In the genomic region with DNA sequence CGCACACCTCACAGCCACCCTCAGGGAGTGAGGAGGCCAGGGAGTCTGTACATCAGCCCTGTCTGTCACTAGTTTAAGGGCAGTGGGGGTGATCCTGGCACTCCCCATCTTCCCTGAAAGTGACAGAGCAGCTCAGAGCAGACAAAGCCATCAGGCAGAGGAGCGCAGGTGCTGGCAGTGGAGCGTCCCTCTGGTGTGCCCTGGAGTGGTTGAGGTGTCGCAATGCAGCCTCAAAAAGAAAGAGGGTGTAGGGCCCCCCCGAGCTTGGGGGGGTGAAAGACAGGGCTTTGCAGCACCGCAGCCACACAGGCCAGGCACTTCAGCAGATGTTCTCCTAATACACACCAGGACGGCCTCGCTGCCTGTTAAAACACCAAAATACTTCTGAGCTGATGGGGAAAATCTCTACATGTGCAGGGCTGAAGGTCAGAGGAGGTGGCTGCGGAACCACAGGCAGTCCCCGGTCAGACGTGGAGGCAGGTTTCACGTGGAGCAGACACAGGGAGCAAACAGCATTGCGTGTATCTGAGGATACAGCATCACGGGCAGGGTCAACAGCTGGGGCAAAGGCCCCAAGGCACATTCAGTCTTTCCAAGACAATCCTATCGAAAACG, we compare ENCODE assay signal across 11 cellular contexts.
DNase-seq lines count a peak whose midpoint lies in the region; ATAC-seq, FAIRE-seq and TF ChIP-seq lines count a peak whose summit lies in the region.
"Had no signal": no experiment of that assay in that cellular context is flagged by ENCODE, and none has a peak within 500 bp of the region (broad histone marks: within the 10 kb centered on the region; RNA-seq: fewer than 3 reads in every experiment).

No MANE protein-coding gene starts in this region.

- H3K36me3 ChIP-seq in heart left ventricle (peaks cover 0 to 6% (median 0%) of the 10 kb centered on the region in 9 donors), H1 (ENCODE audit: control insufficient read depth in 2 of 4, insufficient read depth in 4 of 4, low read length in 3 of 4) (no peaks in the 10 kb centered on the region), upper lobe of right lung (no peaks in the 10 kb centered on the region)

- peak overlapping the region; percentile 32 for H4K91ac ChIP-seq in H1 (replicated peaks; ENCODE audit: insufficient read length, low read length)

- POLR2A ChIA-PET in T-cell (lab: Charles Lee) = interaction anchor here in 1 of 2 donors (0.6 kb wide), 1 partner anchor 21 kb away, joined by 3 read pairs; no protein-coding TSS in a partner anchor
- POLR2A ChIA-PET in H1 (lab: Charles Lee; ENCODE audit: partially characterized antibody) = interaction anchor here (0.6 kb wide), 1 partner anchor 286 kb away, joined by 3 read pairs; no protein-coding TSS in a partner anchor

- no peaks in the 10 kb centered on the region for H3K79me2 ChIP-seq in H1 (ENCODE audit: control insufficient read depth in 1 of 2, insufficient read depth in 2 of 2, low read length in 2 of 2)

- no peak overlapping the region for H2BK5ac ChIP-seq in H1 (ENCODE audit: low read depth, low read length)

- no peak overlapping the region for H3K14ac ChIP-seq in H1 (ENCODE audit: insufficient read length)

- TF ChIP-seq RAD21 in H1 (IDR thresholded peaks at IDR 0.05 in 1 of 2, conservative IDR thresholded peaks at IDR 0.05 in 1 of 2; ENCODE audit: low read depth in 2 of 2, low read length in 2 of 2) = no peak

- H3K9me3 Mint-ChIP-seq in T-cell = peaks cover 4 to 6% (median 4%) of the 10 kb centered on the region in 3 donors

- H3K9me3 ChIP-seq in heart left ventricle = peaks cover 0 to 9% (median 0%) of the 10 kb centered on the region in 12 donors
- H3K9me3 ChIP-seq in H1 (ENCODE audit: insufficient read depth in 2 of 2, low read depth in 1 of 2, low read length in 1 of 2) = peaks cover 0 to 8% of the 10 kb centered on the region in 2 experiments; a peak in 1 of 4 replicates
- H3K9me3 ChIP-seq in upper lobe of right lung = no peaks in the 10 kb centered on the region

- H3K27me3 ChIP-seq in heart left ventricle (no peaks in the 10 kb centered on the region), H1 (replicated peaks in 1 of 4; ENCODE audit: control insufficient read depth in 3 of 4, extremely low read depth in 1 of 4, insufficient read depth in 3 of 4, low read length in 3 of 4) (no peaks in the 10 kb centered on the region), upper lobe of right lung (no peaks in the 10 kb centered on the region)

- peak overlapping the region; percentile 93 to 94 for H3K27ac Mint-ChIP-seq in T-cell

- H3K4me1 ChIP-seq in heart left ventricle (peaks cover 0 to 99% (median 11%) of the 10 kb centered on the region in 12 donors), H1 (replicated peaks in 1 of 4; ENCODE audit: control insufficient read depth in 3 of 4, insufficient read depth in 4 of 4, low read length in 3 of 4) (peaks cover 0 to 13% (median 6%) of the 10 kb centered on the region in 4 experiments; a peak in 4 of 7 replicates), upper lobe of right lung (peaks cover 27% of the 10 kb centered on the region)

- TF ChIP-seq CTCF in heart left ventricle (IDR thresholded peaks at IDR 0.05) (no peak), H1 (IDR thresholded peaks at IDR 0.05; ENCODE audit: control extremely low read depth in 1 of 3, insufficient read depth in 1 of 3, low read depth in 1 of 3, low read length in 3 of 3) (no peak), upper lobe of right lung (IDR thresholded peaks at IDR 0.05) (no peak)

- no peak for FAIRE-seq in H1 (lab: Jason Lieb, UNC)
- FAIRE-seq: islet of Langerhans had no signal

- H3K4me1 Mint-ChIP-seq in T-cell = peaks cover 76 to 98% (median 92%) of the 10 kb centered on the region in 3 donors

- H3K27me3 Mint-ChIP-seq in T-cell = no peaks in the 10 kb centered on the region

- intact Hi-C loops in Right ventricle myocardium inferior (cut with DNase I) = no loop called here
- intact Hi-C loops in heart left ventricle (cut with DNase I) = no loop called here
- intact Hi-C loops in upper lobe of right lung (cut with DNase I) = loop anchor here (10.0 kb wide), 1 partner anchor 66 kb away; the partner anchor contains the start of gene PREX1

- no peak overlapping the region for H2BK20ac ChIP-seq in H1 (ENCODE audit: low read length)

- H3K4ac ChIP-seq in H1 (replicated peaks; ENCODE audit: insufficient read length, low read depth, low read length) = no peak overlapping the region

- DNase-seq in Right ventricle myocardium inferior (ENCODE audit: missing footprints) (no peak), heart left ventricle (no peak), T-cell (peak in 32 of 34 experiments; percentile 35 to 76 (median 58)), H1 (ENCODE audit: low read depth in 1 of 2, low spot score in 2 of 2) (no peak), upper lobe of right lung (no peak), CD1c-positive myeloid dendritic cell (ENCODE audit: extremely low spot score) (no peak)
- no peak for DNase-seq in effector CD4-positive, alpha-beta T cell
- DNase-seq: erythroblast, NCI-H774 had no signal

- no peak overlapping the region for H3K56ac ChIP-seq in H1 (replicated peaks; ENCODE audit: insufficient read length, low read depth, low read length)

- peak overlapping the region; percentile 32; the same call in 1 of the 2 replicates for H3K18ac ChIP-seq in H1 (ENCODE audit: extremely low read depth, low read length)

- H3K79me1 ChIP-seq in H1 (ENCODE audit: low read depth, low read length) = peaks cover 2% of the 10 kb centered on the region; the same call in 1 of the 2 replicates

- no peaks in the 10 kb centered on the region for H3K23me2 ChIP-seq in H1 (ENCODE audit: low read depth, low read length)

- H3K27ac ChIP-seq in heart left ventricle (peak overlapping the region in 2 of 12 donors; percentile 9 to 87), H1 (ENCODE audit: low read depth, low read length) (no peak overlapping the region; the same call in 1 of the 2 replicates), upper lobe of right lung (peak overlapping the region; percentile 77)

- TF ChIP-seq POLR2A in heart left ventricle (IDR thresholded peaks at IDR 0.05) (no peak), H1 (IDR thresholded peaks at IDR 0.05; ENCODE audit: control extremely low read depth in 1 of 2, low read depth in 2 of 2, low read length in 2 of 2) (no peak)

- peaks cover 32% of the 10 kb centered on the region for H3K36me3 Mint-ChIP-seq in T-cell

- H4K5ac ChIP-seq in H1 (ENCODE audit: insufficient read length, low read depth, low read length) = no peak overlapping the region

- H3K4me2 ChIP-seq in H1 (ENCODE audit: insufficient read depth in 1 of 2, low read depth in 2 of 2, low read length in 2 of 2) = no peak overlapping the region

- H3K4me3 Mint-ChIP-seq in T-cell = peak overlapping the region; percentile 5 to 34 (median 25)

- H2BK12ac ChIP-seq in H1 (ENCODE audit: low read depth, low read length) = peak overlapping the region; percentile 60; the same call in 1 of the 2 replicates

- no peak overlapping the region for H4K8ac ChIP-seq in H1 (ENCODE audit: extremely low read depth, insufficient read depth, low read length)

- H2AFZ ChIP-seq in H1 (ENCODE audit: low read length) = no peak overlapping the region

- H3K4me3 ChIP-seq in heart left ventricle (no peak overlapping the region), H1 (ENCODE audit: extremely low read depth in 1 of 4, insufficient read depth in 2 of 4, low read depth in 3 of 4, low read length in 4 of 4) (no peak overlapping the region), upper lobe of right lung (no peak overlapping the region)

- CTCF ChIA-PET in T-cell (lab: Charles Lee) (interaction anchor here in 1 of 2 donors (0.7 kb wide), 1 partner anchor 11 kb away, joined by 3 read pairs; no protein-coding TSS in a partner anchor), H1 (lab: Charles Lee; ENCODE audit: partially characterized antibody) (interaction anchor here (0.6 to 1.8 kb wide), 2 partner anchors 60 to 138 kb away, joined by 3 to 4 read pairs; no protein-coding TSS in a partner anchor)

- no peak for TF ChIP-seq EP300 in H1 (IDR thresholded peaks at IDR 0.05; ENCODE audit: borderline replicate concordance in 1 of 2, low read depth in 2 of 2, low read length in 2 of 2)

- H3K23ac ChIP-seq in H1 (ENCODE audit: insufficient read length) = no peak overlapping the region

- 0 out of 2 replicates have a peak overlapping the region, but pooled peaks have one; percentile 95 for H2BK15ac ChIP-seq in H1 (ENCODE audit: low read length)

- H3K9ac ChIP-seq in H1 (replicated peaks in 1 of 4; ENCODE audit: extremely low read depth in 1 of 4, low read depth in 3 of 4, low read length in 3 of 4) = no peak overlapping the region

- 84 to 88% (median 86%) methylated on average over 16 of the region's 16 CpGs for WGBS in heart left ventricle, 4 donors
- 88% methylated on average over 16 of the region's 16 CpGs; no CpG with 5 or more reads in 1 of the 2 experiments for WGBS in H1 (ENCODE audit: extremely low coverage in 1 of 2, insufficient coverage in 1 of 2, insufficient read length in 1 of 2, insufficient replicate concordance in 2 of 2, low coverage in 1 of 2, low lambda C conversion rate in 2 of 2, missing lambda C conversion rate in 1 of 2), 2 experiments

- H2BK120ac ChIP-seq in H1 (replicated peaks; ENCODE audit: low read depth, low read length) = no peak overlapping the region

- H2AK5ac ChIP-seq in H1 (ENCODE audit: low read depth, low read length) = peak overlapping the region; percentile 75; the same call in 1 of the 2 replicates

- H4K20me1 ChIP-seq in H1 (replicated peaks in 1 of 2; ENCODE audit: control insufficient read depth in 1 of 2, insufficient read depth in 2 of 2, low read length in 2 of 2) = peaks cover 0 to under 1% of the 10 kb centered on the region in 2 experiments

- ATAC-seq in Right ventricle myocardium inferior (peak; percentile 36), heart left ventricle (no peak), T-cell (replicated peaks in 1 of 4) (peak in 2 of 4 experiments; percentile 28 to 30), upper lobe of right lung (peak; percentile 33), HG02763 (IDR thresholded peaks at IDR 0.05; ENCODE audit: unreplicated experiment) (no peak)

TF ChIP-seq in H1, 55 proteins besides CTCF, POLR2A, EP300 and RAD21:
- TF ChIP-seq HDAC2 (IDR thresholded peaks at IDR 0.05; ENCODE audit: borderline replicate concordance in 1 of 2, low read depth in 2 of 2, low read length in 2 of 2) (no peak), CTBP2 (IDR thresholded peaks at IDR 0.05; ENCODE audit: borderline replicate concordance, insufficient read depth, insufficient read length, low read length) (no peak), TEAD4 (IDR thresholded peaks at IDR 0.05; ENCODE audit: low read depth, low read length) (no peak), KDM5A (IDR thresholded peaks at IDR 0.05; ENCODE audit: low read length) (no peak), CREB1 (IDR thresholded peaks at IDR 0.05) (no peak), GTF2F1 (IDR thresholded peaks at IDR 0.05; ENCODE audit: borderline replicate concordance, low read depth, low read length) (no peak), CEBPB (IDR thresholded peaks at IDR 0.05; ENCODE audit: low read depth, low read length) (peak; percentile 50; the same call in 1 of the 2 replicates)

Comparison
In these comparisons a context has a peak if more than half of its experiments do, and no peak if none do; other contexts are left out.
1. ATAC-seq: peak in Right ventricle myocardium inferior (single experiment) and upper lobe of right lung (single experiment); none in heart left ventricle (0 of 4) and HG02763 (single experiment).
2. DNase-seq: peak in T-cell (32 of 34); none in Right ventricle myocardium inferior (single experiment), heart left ventricle (0 of 5), H1 (0 of 2), upper lobe of right lung (single experiment), effector CD4-positive, alpha-beta T cell (single experiment) and CD1c-positive myeloid dendritic cell (single experiment).